In genomic region chr16:67169011-67169451, GRCh38 we compare ENCODE assay signal across 12 cellular contexts. TPM values are rescaled to one million over a fixed set of nuclear protein-coding genes. Genes with fewer than 3 reads are reported as not detected.
A peak's percentile ranks its signal among the peaks of the same experiment; 100 is the strongest.
DNase-seq lines count a peak whose midpoint lies in the region; ATAC-seq and TF ChIP-seq lines count a peak whose summit lies in the region.
"Had no signal": no experiment of that assay in that cellular context is flagged by ENCODE, and none has a peak within 500 bp of the region (broad histone marks: within the 10 kb centered on the region; RNA-seq: fewer than 3 reads in every experiment).

No MANE protein-coding gene starts in this region.

- peaks cover 92% of the 10 kb centered on the region for H3K27me3 Mint-ChIP-seq in nephron progenitor cell (ENCODE audit: low read depth, poor library complexity)
- H3K27me3 Mint-ChIP-seq in activated naive CD8-positive, alpha-beta T cell treated with anti-CD3 and anti-CD28 coated beads for 36 hours, result peaks cover 93% of the 10 kb centered on the region

- no peak overlapping the region for H3K4me3 ChIP-seq in AG04450 (ENCODE audit: low read depth, low read length)
- H3K4me3 ChIP-seq in endocrine pancreas (ENCODE audit: control insufficient read depth, insufficient read depth, low read length), result no peak overlapping the region

- H3K27me3 ChIP-seq in AG04450 (ENCODE audit: control insufficient read depth, insufficient read depth, low read length) (peaks cover 35% of the 10 kb centered on the region), endocrine pancreas (ENCODE audit: control insufficient read depth, insufficient read depth, low read length) (no peaks in the 10 kb centered on the region)

- peak overlapping the region; percentile 80 for H3K27ac ChIP-seq in AG04450 (ENCODE audit: low read depth, low read length)

- CTCF ChIA-PET in AG04450 (lab: Charles Lee), result interaction anchor here (1.0 to 1.2 kb wide), 2 partner anchors 11 to 14 kb away, joined by 4 read pairs; no protein-coding TSS in a partner anchor

- no peaks in the 10 kb centered on the region for H3K36me3 Mint-ChIP-seq in nephron progenitor cell (ENCODE audit: low read depth)
- H3K36me3 Mint-ChIP-seq in activated naive CD8-positive, alpha-beta T cell treated with anti-CD3 and anti-CD28 coated beads for 36 hours, result peaks cover 3% of the 10 kb centered on the region
- H3K36me3 Mint-ChIP-seq: natural killer cell had no signal

- no peaks in the 10 kb centered on the region for H3K9me3 Mint-ChIP-seq in nephron progenitor cell
- no peaks in the 10 kb centered on the region for H3K9me3 Mint-ChIP-seq in activated naive CD8-positive, alpha-beta T cell treated with anti-CD3 and anti-CD28 coated beads for 36 hours
- H3K9me3 Mint-ChIP-seq: natural killer cell had no signal

- H3K9me3 ChIP-seq in AG04450 (ENCODE audit: control insufficient read depth, insufficient read depth, low read length) (no peaks in the 10 kb centered on the region; the same call in 1 of the 2 replicates), endocrine pancreas (ENCODE audit: control insufficient read depth, low read length) (no peaks in the 10 kb centered on the region)

- H3K4me1 ChIP-seq in endocrine pancreas (ENCODE audit: control insufficient read depth, insufficient read depth, low read length), result no peaks in the 10 kb centered on the region

- peak overlapping the region; percentile 55 for H3K4me3 Mint-ChIP-seq in nephron progenitor cell
- H3K4me3 Mint-ChIP-seq in activated naive CD8-positive, alpha-beta T cell treated with anti-CD3 and anti-CD28 coated beads for 36 hours, result no peak overlapping the region

- peaks cover 40% of the 10 kb centered on the region for H3K4me1 Mint-ChIP-seq in nephron progenitor cell
- H3K4me1 Mint-ChIP-seq in activated naive CD8-positive, alpha-beta T cell treated with anti-CD3 and anti-CD28 coated beads for 36 hours, result peaks cover 35% of the 10 kb centered on the region

- no peak for TF ChIP-seq EP300 in Ishikawa (IDR thresholded peaks at IDR 0.05; ENCODE audit: borderline replicate concordance)

- DNase-seq in AG04450 (ENCODE audit: low read depth, low spot score) (no peak), nephron progenitor cell (no peak), GF-D8 (lab: John Stamatoyannopoulos, UW) (no peak), NAMALWA (ENCODE audit: low spot score) (no peak)
- no peak for DNase-seq in activated naive CD8-positive, alpha-beta T cell treated with anti-CD3 and anti-CD28 coated beads for 36 hours
- DNase-seq: natural killer cell; NCI-H2081; NK-92 treated with Interleukin-12 subunit alpha and Interleukin-12 subunit beta, amount 100 ng/mL, for 24 hours had no signal

- TF ChIP-seq CTCF in AG04450 (IDR thresholded peaks at IDR 0.05; ENCODE audit: low read depth, low read length) (no peak), nephron progenitor cell (IDR thresholded peaks at IDR 0.05) (no peak)

- TF ChIP-seq RAD21 in Ishikawa (IDR thresholded peaks at IDR 0.05; ENCODE audit: low read depth), result no peak

- no peak for ATAC-seq in HG02623 (IDR thresholded peaks at IDR 0.05; ENCODE audit: unreplicated experiment)
- ATAC-seq: natural killer cell had no signal

- POLR2A ChIA-PET in AG04450 (lab: Yijun Ruan, JAX), result interaction anchor here (1.4 kb wide), 1 partner anchor 14 kb away, joined by 10 read pairs; no protein-coding TSS in a partner anchor

- no peaks in the 10 kb centered on the region for H3K36me3 ChIP-seq in endocrine pancreas (ENCODE audit: control insufficient read depth, insufficient read depth, low read length)

- H3K9ac ChIP-seq in endocrine pancreas (ENCODE audit: control insufficient read depth, insufficient read depth, low read length), result peak overlapping the region; percentile 10

- H3K27ac Mint-ChIP-seq in nephron progenitor cell, result no peak overlapping the region
- no peak overlapping the region for H3K27ac Mint-ChIP-seq in activated naive CD8-positive, alpha-beta T cell treated with anti-CD3 and anti-CD28 coated beads for 36 hours
- H3K27ac Mint-ChIP-seq: B cell, natural killer cell had no signal

TF ChIP-seq in Ishikawa, 13 proteins besides CTCF, POLR2A, EP300 and RAD21:
- TF ChIP-seq CEBPB (IDR thresholded peaks at IDR 0.05) (no peak), CREB1 (IDR thresholded peaks at IDR 0.05; ENCODE audit: low read depth) (no peak), REST (IDR thresholded peaks at IDR 0.05; ENCODE audit: low read depth) (peak; percentile 67), TEAD4 (IDR thresholded peaks at IDR 0.05) (no peak), EGR1 (IDR thresholded peaks at IDR 0.05) (no peak)

RNA-seq across cellular contexts. Expression of gene NOL3, which starts 1.3 kb away (rescaled TPM):
- 8.2 and 10.7 TPM in 2 replicates for polyA plus RNA-seq in AG04450 (2011; rRNA removed)
- 3.9 and 4.7 TPM in 2 replicates for polyA minus RNA-seq in AG04450 (2011; rRNA and poly(A)+ RNA removed)
- total RNA-seq in activated naive CD8-positive, alpha-beta T cell treated with anti-CD3 and anti-CD28 coated beads for 36 hours, result 1 to 10 TPM; 6.1 to 6.4 TPM

RNA-seq across cellular contexts. Expression of gene HSF4, which starts 4.5 kb away (rescaled TPM):
- polyA plus RNA-seq in AG04450 (2011; rRNA removed), result 0.82 and 1.0 TPM in 2 replicates
- polyA minus RNA-seq in AG04450 (2011; rRNA and poly(A)+ RNA removed), result 1.5 and 2.6 TPM in 2 replicates
- total RNA-seq in activated naive CD8-positive, alpha-beta T cell treated with anti-CD3 and anti-CD28 coated beads for 36 hours, result 10 to 100 TPM in 1 of 2 experiments, 1 to 10 TPM in 1; 9.3 to 10.1 TPM

RNA-seq across cellular contexts. Expression of gene FBXL8, which starts 9.3 kb away (rescaled TPM):
- 2.7 and 3.2 TPM in 2 replicates for polyA plus RNA-seq in AG04450 (2011; rRNA removed)
- polyA minus RNA-seq in AG04450 (2011; rRNA and poly(A)+ RNA removed), result 2.1 TPM in 2 replicates
- 1 to 10 TPM; 7.9 to 8.5 TPM for total RNA-seq in activated naive CD8-positive, alpha-beta T cell treated with anti-CD3 and anti-CD28 coated beads for 36 hours

RNA-seq across cellular contexts. Expression of gene TRADD, which starts 9.3 kb away (rescaled TPM):
- polyA plus RNA-seq in AG04450 (2011; rRNA removed), result 9.4 and 10.9 TPM in 2 replicates
- polyA minus RNA-seq in AG04450 (2011; rRNA and poly(A)+ RNA removed), result 3.7 and 4.6 TPM in 2 replicates
- 10 to 100 TPM; 15.3 to 16.0 TPM for total RNA-seq in activated naive CD8-positive, alpha-beta T cell treated with anti-CD3 and anti-CD28 coated beads for 36 hours

RNA-seq across cellular contexts. Expression of gene MATCAP1, which starts 14.7 kb away (rescaled TPM):
- polyA plus RNA-seq in AG04450 (2011; rRNA removed), result 13.9 and 18.1 TPM in 2 replicates
- 21.2 and 30.8 TPM in 2 replicates for polyA minus RNA-seq in AG04450 (2011; rRNA and poly(A)+ RNA removed)
- total RNA-seq in activated naive CD8-positive, alpha-beta T cell treated with anti-CD3 and anti-CD28 coated beads for 36 hours, result 10 to 100 TPM; 15.8 to 16.7 TPM
